27 cellular contexts compared by ENCODE assay signal in the genomic region with DNA sequence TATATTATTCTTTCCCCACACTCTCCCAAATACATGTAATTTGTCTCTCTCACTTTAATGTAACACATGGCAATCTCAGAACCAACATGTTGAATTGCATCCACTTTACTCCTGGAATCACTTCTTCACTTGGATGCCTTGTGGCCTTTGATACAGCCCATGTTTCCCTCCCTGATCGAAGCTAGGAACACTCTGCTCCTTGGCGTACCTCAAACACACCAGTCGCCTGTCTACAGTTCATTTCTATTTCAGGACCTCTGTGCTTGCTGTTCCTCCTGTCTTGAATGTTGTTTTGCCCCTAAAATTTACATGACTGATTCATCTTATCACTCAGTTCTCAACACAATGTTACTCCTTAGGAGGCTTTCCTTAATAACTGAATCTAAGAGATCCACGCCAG.
"Had no signal": no experiment of that assay in that cellular context is flagged by ENCODE, and none has a peak within 500 bp of the region (broad histone marks: within the 10 kb centered on the region; RNA-seq: fewer than 3 reads in every experiment).

No MANE protein-coding gene starts in this region.

- H3K4me3 ChIP-seq: left lung, lung, mucosa of descending colon, pancreas, prostate gland, sigmoid colon, spleen, suprapubic skin, thoracic aorta, tibial artery, upper lobe of right lung had no signal

- H3K27ac ChIP-seq: left lung, pancreas, prostate gland, sigmoid colon, suprapubic skin, thoracic aorta, tibial artery, upper lobe of right lung had no signal

- H3K4me1 ChIP-seq: pancreas, prostate gland, sigmoid colon, suprapubic skin, tibial artery, upper lobe of right lung had no signal

- DNase-seq: hippocampal formation; kidney glomerular epithelial cell; left colon; left lung; midbrain; mucosa of descending colon; naive thymus-derived CD4-positive, alpha-beta T cell; pancreas; posterior cingulate gyrus; retina; right cardiac atrium; sigmoid colon; small intestine; spleen; stimulated activated CD4-positive, alpha-beta T cell treated with anti-CD3 and anti-CD28 coated beads, Interleukin-4, amount 100 ng/mL, for 24 hours; stimulated activated naive CD4-positive, alpha-beta T cell; tibial artery; trophoblast cell; upper lobe of right lung had no signal

- H3K36me3 ChIP-seq: prostate gland had no signal

- ATAC-seq: left colon; left lung; mucosa of descending colon; naive thymus-derived CD4-positive, alpha-beta T cell; natural killer cell treated with Interleukin-12 subunit alpha and Interleukin-12 subunit beta and Interleukin-15 and Interleukin-18, amount 100 ng/mL, for 72 hours; pancreas; right cardiac atrium; stimulated activated effector memory CD8-positive, alpha-beta T cell treated with anti-CD3 and anti-CD28 coated beads, Interleukin-12 subunit alpha, Interleukin-12 subunit beta, amount 100 ng/mL, for 72 hours; upper lobe of right lung had no signal

- FAIRE-seq: keratinocyte, pancreas, small intestine, urothelium cell line had no signal

- H3K9me3 ChIP-seq: left lung, mucosa of descending colon, pancreas, prostate gland, sigmoid colon, spleen, suprapubic skin, thoracic aorta, tibial artery, upper lobe of right lung had no signal

- H3K27me3 ChIP-seq: left lung, pancreas, sigmoid colon, spleen, suprapubic skin, tibial artery, upper lobe of right lung had no signal
